In genomic region chr20:53869466-53870258, GRCh38 we compare ENCODE assay signal across 8 cellular contexts.
DNase-seq lines count a peak whose midpoint lies in the region; ATAC-seq, FAIRE-seq and TF ChIP-seq lines count a peak whose summit lies in the region.

No MANE protein-coding gene starts in this region.

- no peak for TF ChIP-seq EP300 in ovary (IDR thresholded peaks at IDR 0.05)

- TF ChIP-seq CTCF in D721Med (IDR thresholded peaks at IDR 0.05; ENCODE audit: insufficient read depth, missing control alignments) (peak; percentile 86), Peyer's patch (IDR thresholded peaks at IDR 0.05) (peak; percentile 45 to 95 (median 92)), fibroblast of the aortic adventitia (IDR thresholded peaks at IDR 0.05; ENCODE audit: insufficient read depth, low read length) (peak; percentile 92), ovary (IDR thresholded peaks at IDR 0.05) (peak; percentile 26 to 72 (median 69))

- TF ChIP-seq POLR2A in Peyer's patch (IDR thresholded peaks at IDR 0.05) (peak in 1 of 2 donors; percentile 8), ovary (IDR thresholded peaks at IDR 0.05) (no peak)

- H3K27me3 ChIP-seq in HUES48 (ENCODE audit: control insufficient read depth, insufficient read depth, low read length) (no peaks in the 10 kb centered on the region), Peyer's patch (no peaks in the 10 kb centered on the region), ovary (no peaks in the 10 kb centered on the region)

- peak overlapping the region; percentile 51 for H3K4me3 Mint-ChIP-seq in activated T-cell treated with anti-CD3 and anti-CD28 coated beads, Interleukin-2, amount 50 U/mL, for 4 hours

- no peak overlapping the region for H3K4me3 ChIP-seq in HUES48 (ENCODE audit: low read depth, low read length)
- no peak overlapping the region for H3K4me3 ChIP-seq in Peyer's patch
- H3K4me3 ChIP-seq in fibroblast of the aortic adventitia (ENCODE audit: low read depth, low read length): no peak overlapping the region
- H3K4me3 ChIP-seq in ovary: no peak overlapping the region

- H3K36me3 Mint-ChIP-seq in activated T-cell treated with anti-CD3 and anti-CD28 coated beads, Interleukin-2, amount 50 U/mL, for 4 hours (ENCODE audit: insufficient read depth): no peaks in the 10 kb centered on the region

- WGBS in ovary, 3 donors: 29 to 30% (median 29%) methylated on average over 8 of the region's 8 CpGs

- peaks cover 76% of the 10 kb centered on the region for H3K4me1 Mint-ChIP-seq in activated T-cell treated with anti-CD3 and anti-CD28 coated beads, Interleukin-2, amount 50 U/mL, for 4 hours (ENCODE audit: low read depth)

- FAIRE-seq in D721Med (lab: Jason Lieb, UNC) (no peak), urothelium cell line (lab: Jason Lieb, UNC) (no peak)

- intact Hi-C loops in ovary (cut with DNase I): loop anchor here in 3 of 4 donors (5.0 to 10.0 kb wide), 3 partner anchors 205 to 287 kb away; no protein-coding TSS in a partner anchor

- H3K27me3 Mint-ChIP-seq in activated T-cell treated with anti-CD3 and anti-CD28 coated beads, Interleukin-2, amount 50 U/mL, for 4 hours (ENCODE audit: low read depth): no peaks in the 10 kb centered on the region

- H3K9ac ChIP-seq in HUES48 (ENCODE audit: low read depth, low read length): no peak overlapping the region; the same call in 1 of the 2 replicates

- peak; percentile 54 for ATAC-seq in GM21390 (IDR thresholded peaks at IDR 0.05; ENCODE audit: unreplicated experiment)
- peak; percentile 87 to 89 for ATAC-seq in activated T-cell treated with anti-CD3 and anti-CD28 coated beads, Interleukin-2, amount 50 U/mL, for 4 hours

- H3K4me1 ChIP-seq in HUES48 (ENCODE audit: control insufficient read depth, insufficient read depth, low read length) (peaks cover 77% of the 10 kb centered on the region), Peyer's patch (peaks cover 0 to 67% (median 27%) of the 10 kb centered on the region in 4 donors), ovary (ENCODE audit: insufficient read depth) (peaks cover 7% of the 10 kb centered on the region)

- H3K36me3 ChIP-seq in HUES48 (ENCODE audit: control insufficient read depth, insufficient read depth, low read length): no peaks in the 10 kb centered on the region
- H3K36me3 ChIP-seq in Peyer's patch: no peaks in the 10 kb centered on the region
- H3K36me3 ChIP-seq in ovary: no peaks in the 10 kb centered on the region

- H3K9me3 Mint-ChIP-seq in activated T-cell treated with anti-CD3 and anti-CD28 coated beads, Interleukin-2, amount 50 U/mL, for 4 hours: no peaks in the 10 kb centered on the region

- H3K27ac ChIP-seq in HUES48 (ENCODE audit: low read depth, low read length): peak overlapping the region; percentile 76
- peak overlapping the region; percentile 53 to 77 (median 68) for H3K27ac ChIP-seq in Peyer's patch
- peak overlapping the region in 1 of 2 donors; percentile 28 for H3K27ac ChIP-seq in ovary

- H3K9me3 ChIP-seq in HUES48 (ENCODE audit: control insufficient read depth, insufficient read depth, low read length) (no peaks in the 10 kb centered on the region), Peyer's patch (no peaks in the 10 kb centered on the region), ovary (no peaks in the 10 kb centered on the region)

- DNase-seq in D721Med (ENCODE audit: insufficient read length, low spot score): no peak
- DNase-seq in Peyer's patch: peak in 2 of 3 donors; percentile 86 to 91
- DNase-seq in activated T-cell treated with anti-CD3 and anti-CD28 coated beads, Interleukin-2, amount 50 U/mL, for 4 hours: peak; percentile 61
- peak; percentile 83 for DNase-seq in fibroblast of the aortic adventitia (ENCODE audit: low read depth)
- DNase-seq in ovary: peak in 4 of 5 donors; percentile 40 to 70 (median 49)
- DNase-seq in urothelium cell line (ENCODE audit: low spot score): peak; percentile 87
